1 cellular context compared by ENCODE assay signal in the genomic region with DNA sequence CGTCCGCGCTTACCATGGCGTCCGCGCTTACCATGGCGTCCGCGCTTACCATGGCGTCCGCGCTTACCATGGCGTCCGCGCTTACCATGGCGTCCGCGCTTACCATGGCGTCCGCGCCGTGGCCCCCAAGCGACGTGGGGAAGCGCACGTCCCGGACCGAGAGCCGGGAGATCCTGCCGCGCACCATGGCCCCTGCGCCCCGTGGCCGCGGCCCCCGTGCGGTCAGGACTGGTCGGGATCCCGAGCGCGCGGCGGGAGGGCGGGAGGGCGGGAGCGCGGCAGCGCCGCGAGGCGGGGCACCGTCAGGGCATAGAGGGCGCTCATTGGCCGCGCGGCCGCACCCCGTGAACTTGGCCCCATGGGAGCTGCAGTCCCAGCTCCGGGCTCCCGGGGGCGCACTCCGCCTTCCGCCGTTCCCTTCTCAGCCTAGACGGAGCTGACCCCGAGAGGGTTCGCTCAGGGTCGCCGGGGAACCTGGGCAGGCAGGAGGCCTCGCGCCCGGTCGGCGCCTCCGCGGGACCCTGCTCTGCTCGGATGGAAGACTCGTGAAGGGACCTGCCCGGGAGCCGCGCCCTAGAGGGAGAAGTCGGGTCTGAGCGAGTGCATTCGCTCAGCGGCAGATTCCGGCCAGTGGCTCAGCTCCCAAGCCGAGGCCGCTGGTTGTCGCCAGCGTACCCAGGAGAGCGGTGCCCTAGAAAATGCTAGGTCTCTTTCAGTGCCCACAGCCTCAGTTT.
TF ChIP-seq lines count a peak whose summit lies in the region.

A gene with protein sequence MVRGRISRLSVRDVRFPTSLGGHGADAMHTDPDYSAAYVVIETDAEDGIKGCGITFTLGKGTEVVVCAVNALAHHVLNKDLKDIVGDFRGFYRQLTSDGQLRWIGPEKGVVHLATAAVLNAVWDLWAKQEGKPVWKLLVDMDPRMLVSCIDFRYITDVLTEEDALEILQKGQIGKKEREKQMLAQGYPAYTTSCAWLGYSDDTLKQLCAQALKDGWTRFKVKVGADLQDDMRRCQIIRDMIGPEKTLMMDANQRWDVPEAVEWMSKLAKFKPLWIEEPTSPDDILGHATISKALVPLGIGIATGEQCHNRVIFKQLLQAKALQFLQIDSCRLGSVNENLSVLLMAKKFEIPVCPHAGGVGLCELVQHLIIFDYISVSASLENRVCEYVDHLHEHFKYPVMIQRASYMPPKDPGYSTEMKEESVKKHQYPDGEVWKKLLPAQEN (minus strand): TSS at position 230 of the 734 bp plus-strand sequence. CDS start 43 bp downstream, at position 187.

TF ChIP-seq in HCT116, 20 proteins besides CTCF, POLR2A, EP300 and RAD21 (continued from another document):
- TF ChIP-seq, protein P1, sequence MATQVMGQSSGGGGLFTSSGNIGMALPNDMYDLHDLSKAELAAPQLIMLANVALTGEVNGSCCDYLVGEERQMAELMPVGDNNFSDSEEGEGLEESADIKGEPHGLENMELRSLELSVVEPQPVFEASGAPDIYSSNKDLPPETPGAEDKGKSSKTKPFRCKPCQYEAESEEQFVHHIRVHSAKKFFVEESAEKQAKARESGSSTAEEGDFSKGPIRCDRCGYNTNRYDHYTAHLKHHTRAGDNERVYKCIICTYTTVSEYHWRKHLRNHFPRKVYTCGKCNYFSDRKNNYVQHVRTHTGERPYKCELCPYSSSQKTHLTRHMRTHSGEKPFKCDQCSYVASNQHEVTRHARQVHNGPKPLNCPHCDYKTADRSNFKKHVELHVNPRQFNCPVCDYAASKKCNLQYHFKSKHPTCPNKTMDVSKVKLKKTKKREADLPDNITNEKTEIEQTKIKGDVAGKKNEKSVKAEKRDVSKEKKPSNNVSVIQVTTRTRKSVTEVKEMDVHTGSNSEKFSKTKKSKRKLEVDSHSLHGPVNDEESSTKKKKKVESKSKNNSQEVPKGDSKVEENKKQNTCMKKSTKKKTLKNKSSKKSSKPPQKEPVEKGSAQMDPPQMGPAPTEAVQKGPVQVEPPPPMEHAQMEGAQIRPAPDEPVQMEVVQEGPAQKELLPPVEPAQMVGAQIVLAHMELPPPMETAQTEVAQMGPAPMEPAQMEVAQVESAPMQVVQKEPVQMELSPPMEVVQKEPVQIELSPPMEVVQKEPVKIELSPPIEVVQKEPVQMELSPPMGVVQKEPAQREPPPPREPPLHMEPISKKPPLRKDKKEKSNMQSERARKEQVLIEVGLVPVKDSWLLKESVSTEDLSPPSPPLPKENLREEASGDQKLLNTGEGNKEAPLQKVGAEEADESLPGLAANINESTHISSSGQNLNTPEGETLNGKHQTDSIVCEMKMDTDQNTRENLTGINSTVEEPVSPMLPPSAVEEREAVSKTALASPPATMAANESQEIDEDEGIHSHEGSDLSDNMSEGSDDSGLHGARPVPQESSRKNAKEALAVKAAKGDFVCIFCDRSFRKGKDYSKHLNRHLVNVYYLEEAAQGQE (IDR thresholded peaks at IDR 0.05; ENCODE audit: low read depth), result no peak
- TF ChIP-seq FOSL1 (IDR thresholded peaks at IDR 0.05; ENCODE audit: low read depth) (no peak), YY1 (IDR thresholded peaks at IDR 0.05; ENCODE audit: extremely low read depth, insufficient replicate concordance, low read depth, low read length) (peak; percentile 64), ZFX (IDR thresholded peaks at IDR 0.05) (no peak), SRF (IDR thresholded peaks at IDR 0.05; ENCODE audit: low read depth) (no peak), EZH2phosphoT487 (IDR thresholded peaks at IDR 0.05; ENCODE audit: borderline replicate concordance) (no peak), POLR2AphosphoS5 (IDR thresholded peaks at IDR 0.05; ENCODE audit: low read depth, low read length) (peak; percentile 84)
